In genomic region chr14:51545396-51545795, GRCh38 we compare ENCODE assay signal across 1 cellular context.
TF ChIP-seq lines count a peak whose summit lies in the region.

No MANE protein-coding gene starts in this region.

TF ChIP-seq in GM23338, 12 proteins besides CTCF, POLR2A, EP300 and RAD21 (continued from another document):
- TF ChIP-seq ETS1 (IDR thresholded peaks at IDR 0.05) (no peak), EZH2phosphoT487 (IDR thresholded peaks at IDR 0.05; ENCODE audit: unreplicated experiment) (no peak), STAT1 (IDR thresholded peaks at IDR 0.05; ENCODE audit: unreplicated experiment) (no peak), ZNF331 (CRISPR knock-in tag; IDR thresholded peaks at IDR 0.05; ENCODE audit: low read depth) (no peak), ZNF462 (CRISPR knock-in tag; IDR thresholded peaks at IDR 0.05) (no peak)
